9 cellular contexts compared by ENCODE assay signal in the genomic region with DNA sequence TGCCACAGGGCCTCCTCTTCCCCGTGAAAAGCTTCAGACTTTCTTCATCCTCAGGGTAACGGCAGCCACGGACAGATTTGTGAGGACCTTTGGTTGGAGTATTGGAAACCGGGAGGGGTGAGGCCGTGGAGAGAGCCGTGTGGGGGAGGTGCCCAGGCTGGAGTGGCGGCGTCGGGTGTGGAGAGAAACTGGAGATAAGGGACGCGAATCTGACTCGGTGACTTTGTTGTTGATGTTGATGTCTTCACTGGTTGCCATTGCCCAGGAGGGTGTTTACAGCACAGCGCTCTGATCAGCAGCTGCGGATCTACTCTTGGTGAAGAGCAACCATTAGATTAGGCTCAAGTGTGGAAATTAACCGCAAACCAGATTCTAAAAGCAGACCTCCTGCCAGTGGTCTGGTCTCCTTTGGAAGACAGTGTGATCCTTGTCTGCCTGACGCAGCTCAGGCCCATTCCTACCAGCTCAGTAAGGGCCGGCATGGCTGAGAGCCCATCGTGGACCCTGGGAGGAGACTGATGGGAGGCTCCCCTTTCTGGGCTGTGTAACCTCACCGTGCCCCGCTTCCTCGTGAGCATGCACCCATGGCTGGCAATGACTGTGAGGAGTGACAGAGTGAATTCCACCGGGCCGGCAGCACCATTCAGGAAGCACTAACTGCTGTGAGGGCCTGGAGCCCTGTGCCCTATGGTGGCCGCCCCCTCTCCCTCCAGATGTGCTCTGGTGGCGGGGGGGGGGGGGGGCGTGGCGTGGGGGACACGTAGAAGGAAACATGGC.
A peak's percentile ranks its signal among the peaks of the same experiment; 100 is the strongest.
DNase-seq lines count a peak whose midpoint lies in the region; ATAC-seq and FAIRE-seq lines count a peak whose summit lies in the region.
"Had no signal": no experiment of that assay in that cellular context is flagged by ENCODE, and none has a peak within 500 bp of the region (broad histone marks: within the 10 kb centered on the region; RNA-seq: fewer than 3 reads in every experiment).

No MANE protein-coding gene starts in this region.

- peak overlapping the region; percentile 17 for H3K4me3 ChIP-seq in SJCRH30

- H3K4me1 ChIP-seq in SJCRH30: peaks cover 20% of the 10 kb centered on the region

- ATAC-seq in Right ventricle myocardium superior (ENCODE audit: poor library complexity) (peak; percentile 17), GM21576 (IDR thresholded peaks at IDR 0.05; ENCODE audit: unreplicated experiment) (no peak)

- H3K27ac ChIP-seq in SJCRH30: peak overlapping the region; percentile 42

- intact Hi-C loops in Right ventricle myocardium superior (cut with DNase I): no loop called here

- FAIRE-seq in GM19239 (lab: Jason Lieb, UNC): no peak

- H3K36me3 ChIP-seq in SJCRH30: no peaks in the 10 kb centered on the region

- DNase-seq in DMS53 treated with DMSO at 0.1 percent for 48 hours (lab: John Stamatoyannopoulos, UW; ENCODE audit: unreplicated experiment) (peak; percentile 24), SJCRH30 (peak; percentile 66 to 78), Right ventricle myocardium superior (peak; percentile 60), retina (peak; percentile 30), NCI-H1436 (lab: John Stamatoyannopoulos, UW) (no peak), NCI-H2171 (lab: John Stamatoyannopoulos, UW) (no peak), GM19239 (ENCODE audit: insufficient read length, low spot score) (no peak)
- DNase-seq: NCI-H524 had no signal

- no peaks in the 10 kb centered on the region for H3K9me3 ChIP-seq in SJCRH30 (replicated peaks)

- H3K27me3 ChIP-seq in SJCRH30: no peaks in the 10 kb centered on the region

Comparison
In these comparisons a context has a peak if more than half of its experiments do, and no peak if none do; other contexts are left out.
1. DNase-seq: peak in DMS53 treated with DMSO at 0.1 percent for 48 hours (single experiment), SJCRH30 (2 of 2), Right ventricle myocardium superior (single experiment) and retina (single experiment); none in NCI-H1436 (single experiment), NCI-H2171 (single experiment) and GM19239 (single experiment).